13 cellular contexts compared by ENCODE assay signal in genomic region chr10:126060232-126060935, GRCh38.
DNase-seq lines count a peak whose midpoint lies in the region; ATAC-seq and TF ChIP-seq lines count a peak whose summit lies in the region.
"Had no signal": no experiment of that assay in that cellular context is flagged by ENCODE, and none has a peak within 500 bp of the region (broad histone marks: within the 10 kb centered on the region; RNA-seq: fewer than 3 reads in every experiment).

No MANE protein-coding gene starts in this region.

- H3K9me3 ChIP-seq in RWPE2 (ENCODE audit: severe bottlenecking) (no peaks in the 10 kb centered on the region), ovary (no peaks in the 10 kb centered on the region), MM.1S (replicated peaks; ENCODE audit: insufficient read depth, low read length) (no peaks in the 10 kb centered on the region)

- no peak for ATAC-seq in RWPE2 (ENCODE audit: low read depth)
- no peak for ATAC-seq in activated naive CD4-positive, alpha-beta T cell treated with anti-CD3 and anti-CD28 coated beads, Interleukin-2, amount 50 U/mL, for 72 hours
- ATAC-seq: stimulated activated naive CD8-positive, alpha-beta T cell treated with anti-CD3 and anti-CD28 coated beads, Interleukin-15, amount 100 ng/mL, for 72 hours had no signal

- no peaks in the 10 kb centered on the region for H3K9me2 ChIP-seq in MM.1S (replicated peaks; ENCODE audit: insufficient read depth, low read length)

- H3K79me2 ChIP-seq in MM.1S (ENCODE audit: low read length): no peaks in the 10 kb centered on the region

- no peak overlapping the region for H3K4me2 ChIP-seq in MM.1S (ENCODE audit: low read depth, low read length)

- H3K4me1 ChIP-seq in RWPE2 (ENCODE audit: insufficient read depth, poor library complexity, severe bottlenecking) (peaks cover 25% of the 10 kb centered on the region), ovary (ENCODE audit: insufficient read depth) (peaks cover 22% of the 10 kb centered on the region), MM.1S (ENCODE audit: low read length) (no peaks in the 10 kb centered on the region)

- H3K4me3 ChIP-seq in RWPE2 (ENCODE audit: severe bottlenecking) (no peak overlapping the region), fibroblast of the aortic adventitia (ENCODE audit: low read depth, low read length) (no peak overlapping the region), ovary (no peak overlapping the region), MM.1S (ENCODE audit: low read length) (no peak overlapping the region)

- H3K27me3 ChIP-seq in RWPE2 (ENCODE audit: insufficient read depth, poor library complexity, severe bottlenecking): no peaks in the 10 kb centered on the region
- H3K27me3 ChIP-seq in ovary: no peaks in the 10 kb centered on the region
- peaks cover 7% of the 10 kb centered on the region; the same call in 1 of the 2 replicates for H3K27me3 ChIP-seq in MM.1S (replicated peaks; ENCODE audit: insufficient read depth, low read length)

- H3K36me3 ChIP-seq in RWPE2 (ENCODE audit: low read depth) (no peaks in the 10 kb centered on the region), ovary (no peaks in the 10 kb centered on the region), MM.1S (replicated peaks; ENCODE audit: insufficient read depth, low read length) (no peaks in the 10 kb centered on the region)

- no peak for TF ChIP-seq CTCF in AG09319 (IDR thresholded peaks at IDR 0.05; ENCODE audit: low read depth, low read length)
- TF ChIP-seq CTCF in RWPE2 (IDR thresholded peaks at IDR 0.05; ENCODE audit: poor library complexity, severe bottlenecking): no peak
- TF ChIP-seq CTCF in fibroblast of the aortic adventitia (IDR thresholded peaks at IDR 0.05; ENCODE audit: insufficient read depth, low read length): no peak
- TF ChIP-seq CTCF in ovary (IDR thresholded peaks at IDR 0.05): no peak
- TF ChIP-seq CTCF in MM.1S (IDR thresholded peaks at IDR 0.05; ENCODE audit: low read length): no peak

- no peak for TF ChIP-seq EP300 in ovary (IDR thresholded peaks at IDR 0.05)

- DNase-seq in AG09319 (ENCODE audit: extremely low read depth, low read depth) (peak; percentile 46), RWPE2 (ENCODE audit: low spot score) (no peak), fibroblast of the aortic adventitia (ENCODE audit: low read depth) (peak; percentile 75), ovary (peak; percentile 64 to 85 (median 79)), NCI-H524 (lab: John Stamatoyannopoulos, UW) (no peak), MM.1S (no peak), CD1c-positive myeloid dendritic cell (ENCODE audit: extremely low spot score) (no peak)
- DNase-seq in activated naive CD4-positive, alpha-beta T cell treated with anti-CD3 and anti-CD28 coated beads, Interleukin-2, amount 50 U/mL, for 72 hours (ENCODE audit: low spot score in 2 of 2): no peak
- DNase-seq: activated CD8-positive, alpha-beta memory T cell treated with anti-CD3 and anti-CD28 coated beads for 24 hours; caudate nucleus; CD8-positive, alpha-beta memory T cell; H7; stimulated activated naive CD8-positive, alpha-beta T cell treated with anti-CD3 and anti-CD28 coated beads, Interleukin-15, amount 100 ng/mL, for 72 hours had no signal

- no peaks in the 10 kb centered on the region for H4K20me1 ChIP-seq in MM.1S (ENCODE audit: insufficient read depth, low read length)

- H3K27ac Mint-ChIP-seq in activated naive CD4-positive, alpha-beta T cell treated with anti-CD3 and anti-CD28 coated beads, Interleukin-2, amount 50 U/mL, for 72 hours: no peak overlapping the region
- H3K27ac Mint-ChIP-seq: stimulated activated naive CD8-positive, alpha-beta T cell treated with anti-CD3 and anti-CD28 coated beads, Interleukin-15, amount 100 ng/mL, for 72 hours had no signal

- no peak for TF ChIP-seq POLR2A in ovary (IDR thresholded peaks at IDR 0.05)

- no peaks in the 10 kb centered on the region for H3K9me3 Mint-ChIP-seq in activated naive CD4-positive, alpha-beta T cell treated with anti-CD3 and anti-CD28 coated beads, Interleukin-2, amount 50 U/mL, for 72 hours
- H3K9me3 Mint-ChIP-seq: CD8-positive, alpha-beta memory T cell; stimulated activated naive CD8-positive, alpha-beta T cell treated with anti-CD3 and anti-CD28 coated beads, Interleukin-15, amount 100 ng/mL, for 72 hours had no signal

- no peak overlapping the region for H2AFZ ChIP-seq in MM.1S (ENCODE audit: low read length)

- H3K27ac ChIP-seq in RWPE2 (ENCODE audit: poor library complexity, severe bottlenecking) (peak overlapping the region; percentile 95), ovary (peak overlapping the region in 1 of 2 donors; percentile 56), MM.1S (ENCODE audit: low read length) (no peak overlapping the region)

- no peaks in the 10 kb centered on the region for H3K36me3 Mint-ChIP-seq in activated naive CD4-positive, alpha-beta T cell treated with anti-CD3 and anti-CD28 coated beads, Interleukin-2, amount 50 U/mL, for 72 hours
- H3K36me3 Mint-ChIP-seq: CD8-positive, alpha-beta memory T cell had no signal

- intact Hi-C loops in ovary (cut with DNase I): no loop called here

- no peaks in the 10 kb centered on the region for H3F3A ChIP-seq in MM.1S (ENCODE audit: insufficient read depth, low read length)

- 20 to 36% (median 29%) methylated on average over 11 of the region's 11 CpGs for WGBS in ovary, 3 donors

- H3K9ac ChIP-seq in MM.1S (ENCODE audit: low read length): no peak overlapping the region

Comparison
In these comparisons a context has a peak if more than half of its experiments do, and no peak if none do; other contexts are left out.
1. DNase-seq: peak in AG09319 (single experiment), fibroblast of the aortic adventitia (single experiment) and ovary (5 of 5); none in RWPE2 (single experiment), NCI-H524 (0 of 2), MM.1S (single experiment), activated naive CD4-positive, alpha-beta T cell treated with anti-CD3 and anti-CD28 coated beads, Interleukin-2, amount 50 U/mL, for 72 hours (0 of 2) and CD1c-positive myeloid dendritic cell (single experiment).